ENCODE assay signal across 22 cellular contexts in genomic region chr12:31785318-31785717, GRCh38. TPM values are rescaled to one million over a fixed set of nuclear protein-coding genes. Genes with fewer than 3 reads are reported as not detected.
A peak's percentile ranks its signal among the peaks of the same experiment; 100 is the strongest.
DNase-seq lines count a peak whose midpoint lies in the region; ATAC-seq, FAIRE-seq and TF ChIP-seq lines count a peak whose summit lies in the region.
"Had no signal": no experiment of that assay in that cellular context is flagged by ENCODE, and none has a peak within 500 bp of the region (broad histone marks: within the 10 kb centered on the region; RNA-seq: fewer than 3 reads in every experiment).

No MANE protein-coding gene starts in this region.

- H3K27ac ChIP-seq in GM23338 (ENCODE audit: low read depth): no peak overlapping the region
- H3K27ac ChIP-seq in K562 (ENCODE audit: extremely low read depth, low read depth, low read length): no peak overlapping the region
- H3K27ac ChIP-seq in heart left ventricle: no peak overlapping the region
- H3K27ac ChIP-seq: C4-2B, HL-60 had no signal

- H3K27me3 ChIP-seq in GM23338 (ENCODE audit: insufficient read depth): no peaks in the 10 kb centered on the region
- no peaks in the 10 kb centered on the region for H3K27me3 ChIP-seq in K562 (ENCODE audit: control insufficient read depth in 2 of 2, insufficient read depth in 2 of 2, low read length in 2 of 2)
- H3K27me3 ChIP-seq in heart left ventricle: no peaks in the 10 kb centered on the region
- H3K27me3 ChIP-seq: BE2C had no signal

- TF ChIP-seq POLR2A in K562 (conservative IDR thresholded peaks at IDR 0.05): no peak
- no peak for TF ChIP-seq POLR2A in heart left ventricle (IDR thresholded peaks at IDR 0.05)

- POLR2A ChIA-PET in K562 (lab: Yijun Ruan, JAX): interaction anchor here (1.0 to 1.3 kb wide), 2 partner anchors 11 to 220 kb away, joined by 3 read pairs; no protein-coding TSS in a partner anchor

- CTCF ChIA-PET in K562 (lab: Yijun Ruan, JAX; ENCODE audit: low intra/inter-chr PET ratio): no interaction called here

- no peak overlapping the region for H3K4me3 ChIP-seq in GM23338
- no peak overlapping the region for H3K4me3 ChIP-seq in K562
- no peak overlapping the region for H3K4me3 ChIP-seq in heart left ventricle
- H3K4me3 ChIP-seq: GM12878 had no signal

- H3F3A ChIP-seq in GM23338 (replicated peaks; ENCODE audit: low read depth): no peaks in the 10 kb centered on the region

- no peak overlapping the region for H3K27ac Mint-ChIP-seq in GM23338
- H3K27ac Mint-ChIP-seq: CD4-positive, alpha-beta memory T cell; HFFc6 had no signal

- H3K79me2 ChIP-seq in GM23338 (replicated peaks; ENCODE audit: insufficient read depth): no peaks in the 10 kb centered on the region
- H3K79me2 ChIP-seq in K562 (ENCODE audit: control insufficient read depth, insufficient read depth, low read length): no peaks in the 10 kb centered on the region

- WGBS in K562 (ENCODE audit: insufficient coverage, low coverage, missing lambda C conversion rate): 54% methylated on average over 2 of the region's 2 CpGs
- 73 to 82% (median 79%) methylated on average over 2 of the region's 2 CpGs for WGBS in heart left ventricle, 4 donors

- DNase-seq in GM23338 (ENCODE audit: low spot score): no peak
- DNase-seq in K562 (ENCODE audit: extremely low read depth in 1 of 4, low spot score in 3 of 4): no peak
- DNase-seq in left kidney (ENCODE audit: low read depth, low spot score): peak; percentile 24
- no peak for DNase-seq in heart left ventricle
- DNase-seq in NCI-H2029 treated with DMSO at 0.1 percent for 48 hours (lab: John Stamatoyannopoulos, UW): no peak
- DNase-seq in NCI-H69 (lab: John Stamatoyannopoulos, UW): no peak
- DNase-seq: ACHN; BE2C; CD4-positive, alpha-beta memory T cell; DMS153; DMS79; GF-D8; GOT3; H7; HFFc6; KBM-7 had no signal

- no peak for TF ChIP-seq EP300 in K562 (IDR thresholded peaks at IDR 0.05; ENCODE audit: low read length)

- H3K4me3 Mint-ChIP-seq in GM23338: no peak overlapping the region
- H3K4me3 Mint-ChIP-seq: CD4-positive, alpha-beta memory T cell; HFFc6 had no signal

- H2AFZ ChIP-seq in GM23338 (peak overlapping the region; percentile 66; the same call in 1 of the 2 replicates), K562 (ENCODE audit: low read depth, low read length) (no peak overlapping the region)

- ATAC-seq in GM23338 (no peak), K562 (no peak), GM18873 (IDR thresholded peaks at IDR 0.05; ENCODE audit: low FRiP score, unreplicated experiment) (no peak), heart left ventricle (no peak)
- ATAC-seq: GM12878, HCT116 had no signal

- FAIRE-seq in K562 (lab: Jason Lieb, UNC): peak; percentile 59
- FAIRE-seq: GM12878, GM19239 had no signal

- no peaks in the 10 kb centered on the region for H4K20me1 ChIP-seq in GM23338 (replicated peaks; ENCODE audit: insufficient read depth)
- H4K20me1 ChIP-seq in K562 (replicated peaks; ENCODE audit: control insufficient read depth, insufficient read depth, low read length): no peaks in the 10 kb centered on the region

- peaks cover 2% of the 10 kb centered on the region for H3K27me3 Mint-ChIP-seq in GM23338 (ENCODE audit: insufficient read depth, low read depth, poor library complexity)
- H3K27me3 Mint-ChIP-seq: CD4-positive, alpha-beta memory T cell had no signal

- intact Hi-C loops in K562 (cut with micrococcal nuclease): no loop called here
- intact Hi-C loops in heart left ventricle (cut with DNase I): no loop called here

- H3K9me3 ChIP-seq in K562 (replicated peaks; ENCODE audit: control insufficient read depth, insufficient read depth, low read depth, low read length) (no peaks in the 10 kb centered on the region), heart left ventricle (peaks cover 0 to 11% (median 0%) of the 10 kb centered on the region in 12 donors)
- H3K9me3 ChIP-seq: BE2C had no signal

- no peaks in the 10 kb centered on the region for H3K9me1 ChIP-seq in K562 (ENCODE audit: control insufficient read depth, insufficient read depth, low read length)

- no peak for TF ChIP-seq RAD21 in K562 (CRISPR knock-in tag; conservative IDR thresholded peaks at IDR 0.05 in 1 of 2, IDR thresholded peaks at IDR 0.05 in 1 of 2)

- H3K36me3 ChIP-seq in GM23338 (ENCODE audit: insufficient read depth) (no peaks in the 10 kb centered on the region), K562 (ENCODE audit: control insufficient read depth, insufficient read depth, low read length) (no peaks in the 10 kb centered on the region), heart left ventricle (no peaks in the 10 kb centered on the region)
- H3K36me3 ChIP-seq: BE2C had no signal

- H3K36me3 Mint-ChIP-seq in GM23338 (ENCODE audit: low read depth): no peaks in the 10 kb centered on the region

- peaks cover 3% of the 10 kb centered on the region; the same call in 1 of the 3 replicates for H3K9me3 Mint-ChIP-seq in GM23338

- peaks cover 2% of the 10 kb centered on the region; the same call in 1 of the 3 replicates for H3K4me1 Mint-ChIP-seq in GM23338

- H3K9ac ChIP-seq in K562 (ENCODE audit: insufficient read depth in 1 of 2, low read depth in 2 of 2, low read length in 2 of 2): no peak overlapping the region

- H3K9me2 ChIP-seq in GM23338 (ENCODE audit: insufficient read depth): no peaks in the 10 kb centered on the region

- in situ Hi-C loops in K562 (cut with MboI): no loop called here

- no peak overlapping the region for H3K4me2 ChIP-seq in GM23338
- no peak overlapping the region for H3K4me2 ChIP-seq in K562 (ENCODE audit: insufficient read depth, low read length)

- TF ChIP-seq CTCF in GM23338 (conservative IDR thresholded peaks at IDR 0.05; ENCODE audit: low read depth in 2 of 2) (no peak), K562 (IDR thresholded peaks at IDR 0.05 in 2 of 3, conservative IDR thresholded peaks at IDR 0.05 in 1 of 3; ENCODE audit: insufficient read depth in 2 of 3, low read depth in 1 of 3, low read length in 3 of 3) (no peak), heart left ventricle (IDR thresholded peaks at IDR 0.05) (no peak)

- no TSS peak for BruUV-seq in K562 (replicated peaks; lab: Mats Ljungman, UMichigan)

- H3K4me1 ChIP-seq in GM23338 (ENCODE audit: insufficient read depth) (no peaks in the 10 kb centered on the region), K562 (replicated peaks in 1 of 2; ENCODE audit: control insufficient read depth in 2 of 2, insufficient read depth in 2 of 2, low read length in 2 of 2) (peaks cover 0 to 4% of the 10 kb centered on the region in 2 experiments; a peak in 1 of 5 replicates), heart left ventricle (peaks cover 0 to 4% (median 0%) of the 10 kb centered on the region in 12 donors)
- H3K4me1 ChIP-seq: BE2C had no signal

TF ChIP-seq in GM23338, 12 proteins besides CTCF, POLR2A, EP300 and RAD21 (continues in another document):
- TF ChIP-seq NANOG (IDR thresholded peaks at IDR 0.05; ENCODE audit: borderline replicate concordance) (no peak), EZH2 (IDR thresholded peaks at IDR 0.05; ENCODE audit: low read depth, unreplicated experiment) (no peak), JUNB (IDR thresholded peaks at IDR 0.05; ENCODE audit: unreplicated experiment) (no peak)

TF ChIP-seq in K562, 482 proteins besides CTCF, POLR2A, EP300 and RAD21 (continues in another document):
- TF ChIP-seq RHOXF2B (CRISPR knock-in tag; conservative IDR thresholded peaks at IDR 0.05): no peak
- TF ChIP-seq ZEB2 (IDR thresholded peaks at IDR 0.05): no peak
- TF ChIP-seq SMAD3 (CRISPR knock-in tag; conservative IDR thresholded peaks at IDR 0.05): no peak
- TF ChIP-seq PCBP1 (IDR thresholded peaks at IDR 0.05; ENCODE audit: low read depth, low read length, poor library complexity, severe bottlenecking): no peak
- no peak for TF ChIP-seq COPS2 (conservative IDR thresholded peaks at IDR 0.05)
- no peak for TF ChIP-seq ZBTB34 (CRISPR knock-in tag; IDR thresholded peaks at IDR 0.05)
- no peak for TF ChIP-seq EHMT2 (IDR thresholded peaks at IDR 0.05)
- no peak for TF ChIP-seq POU5F1 (IDR thresholded peaks at IDR 0.05; ENCODE audit: borderline replicate concordance, low read depth, low read length, partially characterized antibody)
- no peak for TF ChIP-seq PHB (CRISPR knock-in tag; IDR thresholded peaks at IDR 0.05)
- no peak for TF ChIP-seq ZNF124 (CRISPR knock-in tag; IDR thresholded peaks at IDR 0.05)
- no peak for TF ChIP-seq SIN3A (IDR thresholded peaks at IDR 0.05; ENCODE audit: borderline replicate concordance in 2 of 2, control insufficient read depth in 1 of 2, low read depth in 2 of 2, low read length in 2 of 2)

RNA-seq across cellular contexts. Expression of gene AMN1, which starts 56.5 kb away (rescaled TPM):
- total RNA-seq in GM23338 (2014; rRNA removed; shearing (Covaris generic)): 12.3 and 12.6 TPM in 2 replicates
- polyA plus RNA-seq in GM23338 (2016; fragmentation: Nextera tagmentation; extraction: Ambion mirVana) (14.1 and 17.7 TPM in 2 replicates), K562 (2011; rRNA removed) (25.8 and 26.6 TPM in 2 replicates), K562 (2014; fragmentation: Illumina TruSeq; extraction: Trizol) (11.4 and 13.3 TPM in 2 replicates), K562 (2014; fragmentation: Nextera tagmentation; extraction: Ambion mirVana) (10 to 100 TPM; 26.9 to 27.6 TPM), K562 (2014; rRNA removed) (12.8 and 13.0 TPM in 2 replicates), heart left ventricle (10 to 100 TPM; 11.0 to 12.8 TPM)
- total RNA-seq in K562 (2011; cell fraction: chromatin; rRNA removed; ENCODE audit: low replicate concordance): 13.1 and 20.6 TPM in 2 replicates
- total RNA-seq in K562 (2011; cell fraction: nucleolus; rRNA removed): 7.5 and 9.8 TPM in 2 replicates
- 12.9 and 18.0 TPM in 2 replicates for total RNA-seq in K562 (2011; cell fraction: nucleoplasm; rRNA removed)
- total RNA-seq in K562 (2014; rRNA removed) (5.2 and 6.1 TPM in 2 replicates), K562 (2014; rRNA removed; fragmentation: Illumina TruSeq; extraction: Trizol) (10.3 and 12.4 TPM in 2 replicates), K562 (2015; rRNA removed; fragmentation: Illumina TruSeq; extraction: Trizol) (7.5 and 7.9 TPM in 2 replicates), K562 (2021) (5.4 and 8.8 TPM in 2 replicates), heart left ventricle (10 to 100 TPM in 8 of 9 donors, 1 to 10 TPM in 1; 8.5 to 22.5 (median 16.4) TPM)
- polyA plus RNA-seq in K562 (2011; cell fraction: cytosol; rRNA removed): 6.7 and 21.0 TPM in 2 replicates
- 10.9 and 20.0 TPM in 2 replicates for polyA plus RNA-seq in K562 (2011; cell fraction: nucleus; rRNA removed)
- 6.8 and 13.1 TPM in 2 replicates for polyA plus RNA-seq in K562 (2012)
- 18.5 and 19.7 TPM in 2 replicates for polyA minus RNA-seq in K562 (2011; rRNA and poly(A)+ RNA removed)
- polyA minus RNA-seq in K562 (2011; cell fraction: cytosol; rRNA and poly(A)+ RNA removed): 5.2 and 7.9 TPM in 2 replicates
- polyA minus RNA-seq in K562 (2011; cell fraction: nucleus; rRNA and poly(A)+ RNA removed): 3.0 and 9.9 TPM in 2 replicates
